Comparison of ENCODE assay signal across 8 cellular contexts in genomic region chr2:190781604-190782198, GRCh38.
DNase-seq lines count a peak whose midpoint lies in the region; ATAC-seq and TF ChIP-seq lines count a peak whose summit lies in the region.

No MANE protein-coding gene starts in this region.

- H3K4me3 ChIP-seq in AG04450 (ENCODE audit: low read depth, low read length), result no peak overlapping the region
- no peak overlapping the region for H3K4me3 ChIP-seq in dorsolateral prefrontal cortex
- no peak overlapping the region for H3K4me3 ChIP-seq in stomach

- H3K27me3 ChIP-seq in AG04450 (ENCODE audit: control insufficient read depth, insufficient read depth, low read length), result peaks cover 9% of the 10 kb centered on the region
- peaks cover 0 to 2% (median 0%) of the 10 kb centered on the region in 45 donors for H3K27me3 ChIP-seq in dorsolateral prefrontal cortex
- H3K27me3 ChIP-seq in stomach, result no peaks in the 10 kb centered on the region

- no peak for TF ChIP-seq EP300 in stomach (IDR thresholded peaks at IDR 0.05)

- H3K9me3 Mint-ChIP-seq in WTC11 (peaks cover 38% of the 10 kb centered on the region), mesothelial cell of epicardium (peaks cover 11% of the 10 kb centered on the region)

- TF ChIP-seq POLR2A in stomach (IDR thresholded peaks at IDR 0.05), result no peak

- H3K27ac ChIP-seq in AG04450 (ENCODE audit: low read depth, low read length) (no peak overlapping the region), dorsolateral prefrontal cortex (no peak overlapping the region), stomach (no peak overlapping the region)

- TF ChIP-seq CTCF in AG04450 (IDR thresholded peaks at IDR 0.05; ENCODE audit: low read depth, low read length) (peak; percentile 59), GM13977 (IDR thresholded peaks at IDR 0.05; ENCODE audit: extremely low read depth, insufficient read depth, missing control alignments) (peak; percentile 56), WTC11 (IDR thresholded peaks at IDR 0.05) (peak; percentile 77), dorsolateral prefrontal cortex (IDR thresholded peaks at IDR 0.05 in 54 of 56, conservative IDR thresholded peaks at IDR 0.05 in 2 of 56; ENCODE audit: low read depth in 1 of 56, partially characterized antibody in 56 of 56) (peak in 55 of 56 donors; percentile 45 to 81 (median 63)), mesothelial cell of epicardium (IDR thresholded peaks at IDR 0.05; ENCODE audit: unreplicated experiment) (peak; percentile 79), stomach (IDR thresholded peaks at IDR 0.05) (peak in 5 of 7 experiments; percentile 31 to 59 (median 43))

- no peak overlapping the region for H3K27ac Mint-ChIP-seq in WTC11
- no peak overlapping the region for H3K27ac Mint-ChIP-seq in mesothelial cell of epicardium

- in situ Hi-C loops in GM13977 (cut with MboI; ENCODE audit: low pct_unique_long_range_greater_than_20kb, low sequenced_read_pairs, unreplicated experiment), result no loop called here

- DNase-seq in AG04450 (ENCODE audit: low read depth, low spot score) (peak; percentile 47), GM13977 (ENCODE audit: low spot score) (peak; percentile 65), NCI-H2227 (lab: John Stamatoyannopoulos, UW; ENCODE audit: unreplicated experiment) (peak; percentile 75), WTC11 (ENCODE audit: low spot score) (peak; percentile 41), dorsolateral prefrontal cortex (peak in 1 of 10 donors; percentile 36), mesothelial cell of epicardium (ENCODE audit: low spot score in 2 of 2, unreplicated experiment in 2 of 2) (peak in 1 of 2 experiments; percentile 50), stomach (peak; percentile 35)

- peaks cover 23% of the 10 kb centered on the region for H3K36me3 Mint-ChIP-seq in WTC11
- H3K36me3 Mint-ChIP-seq in mesothelial cell of epicardium, result peaks cover 3% of the 10 kb centered on the region

- H3K9me3 ChIP-seq in AG04450 (ENCODE audit: control insufficient read depth, insufficient read depth, low read length) (peaks cover 4% of the 10 kb centered on the region), stomach (peaks cover 0 to 6% (median 2%) of the 10 kb centered on the region in 4 donors)

- H3K4me1 Mint-ChIP-seq in WTC11 (peaks cover 20% of the 10 kb centered on the region), mesothelial cell of epicardium (peaks cover 16% of the 10 kb centered on the region)

- 29 to 43% (median 36%) methylated on average over 4 of the region's 4 CpGs for WGBS in stomach, 5 donors

- POLR2A ChIA-PET in AG04450 (lab: Yijun Ruan, JAX) (no interaction called here), WTC11 (lab: Charles Lee) (no interaction called here)

- H3K36me3 ChIP-seq in stomach, result no peaks in the 10 kb centered on the region

- no peaks in the 10 kb centered on the region for H3K27me3 Mint-ChIP-seq in WTC11 (ENCODE audit: low read depth)
- H3K27me3 Mint-ChIP-seq in mesothelial cell of epicardium (ENCODE audit: low read depth), result no peaks in the 10 kb centered on the region

- peaks cover 0 to 4% (median 2%) of the 10 kb centered on the region in 4 donors for H3K4me1 ChIP-seq in stomach

- ATAC-seq in WTC11 (peak; percentile 76), HG02571 (IDR thresholded peaks at IDR 0.05; ENCODE audit: unreplicated experiment) (no peak)

- CTCF ChIA-PET in AG04450 (lab: Charles Lee), result interaction anchor here (0.6 to 2.0 kb wide), 17 partner anchors 11 to 374 kb away, joined by 3 to 14 read pairs (median 4); no protein-coding TSS in a partner anchor
- CTCF ChIA-PET in WTC11 (lab: Charles Lee), result interaction anchor here (0.8 to 2.1 kb wide), 7 partner anchors 10 to 187 kb away, joined by 3 to 5 read pairs (median 3); no protein-coding TSS in a partner anchor

- H3K4me3 Mint-ChIP-seq in WTC11 (no peak overlapping the region), mesothelial cell of epicardium (no peak overlapping the region)

- intact Hi-C loops in dorsolateral prefrontal cortex (cut with DNase I) (loop anchor here (5.0 to 10.0 kb wide), 2 partner anchors 243 to 251 kb away; no protein-coding TSS in a partner anchor), stomach (cut with DNase I; ENCODE audit: low total_unique reads) (no loop called here)

TF ChIP-seq in WTC11, 78 proteins besides CTCF, POLR2A, EP300 and RAD21 (continues in another document):
- TF ChIP-seq FOXP4 (CRISPR knock-in tag; IDR thresholded peaks at IDR 0.05), result no peak
- TF ChIP-seq ZNF423 (CRISPR knock-in tag; IDR thresholded peaks at IDR 0.05), result no peak
- TF ChIP-seq ZNF263 (CRISPR knock-in tag; IDR thresholded peaks at IDR 0.05; ENCODE audit: low read depth), result no peak
- no peak for TF ChIP-seq STAT6 (CRISPR knock-in tag; conservative IDR thresholded peaks at IDR 0.05; ENCODE audit: low read depth)
- no peak for TF ChIP-seq PRDM15 (CRISPR knock-in tag; IDR thresholded peaks at IDR 0.05)
- no peak for TF ChIP-seq ZNF317 (CRISPR knock-in tag; IDR thresholded peaks at IDR 0.05; ENCODE audit: borderline replicate concordance, low read depth)
- TF ChIP-seq E2F1 (CRISPR knock-in tag; IDR thresholded peaks at IDR 0.05), result no peak
